ENCODE assay signal across 12 cellular contexts in the genomic region with DNA sequence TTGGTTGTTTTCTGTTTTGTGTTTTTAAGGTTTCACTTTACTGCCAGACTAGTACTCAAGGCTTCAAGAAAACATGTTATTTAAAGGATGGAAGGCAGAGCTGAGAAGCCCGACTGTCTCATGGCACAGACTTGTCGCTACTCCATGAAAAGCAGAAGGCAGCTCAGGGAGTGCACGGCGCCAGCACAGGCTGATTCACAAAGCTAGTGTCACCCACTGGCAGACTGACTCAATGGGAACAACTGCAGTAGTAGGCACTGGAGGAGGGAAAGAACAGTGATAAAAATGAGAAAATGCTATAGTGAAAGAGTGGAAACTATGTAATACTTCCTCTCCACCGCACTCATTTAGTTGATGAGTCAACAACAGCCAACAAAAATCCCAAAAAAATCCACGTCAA. TPM values are rescaled to one million over a fixed set of nuclear protein-coding genes. Genes with fewer than 3 reads are reported as not detected.
DNase-seq lines count a peak whose midpoint lies in the region; ATAC-seq and TF ChIP-seq lines count a peak whose summit lies in the region.
"Had no signal": no experiment of that assay in that cellular context is flagged by ENCODE, and none has a peak within 500 bp of the region (broad histone marks: within the 10 kb centered on the region; RNA-seq: fewer than 3 reads in every experiment).

No MANE protein-coding gene starts in this region.

- DNase-seq in AG10803 (ENCODE audit: low read depth) = peak; percentile 56
- peak; percentile 31 for DNase-seq in MV-4-11 (lab: John Stamatoyannopoulos, UW)
- DNase-seq in chondrocyte (ENCODE audit: low spot score) = no peak
- DNase-seq in medulla oblongata (ENCODE audit: extremely low spot score) = peak; percentile 45
- DNase-seq in activated CD4-positive, alpha-beta T cell treated with anti-CD3 and anti-CD28 coated beads for 48 hours = no peak
- no peak for DNase-seq in cerebellar cortex (ENCODE audit: low spot score)
- no peak for DNase-seq in Calu3
- DNase-seq: C1 segment of cervical spinal cord, immature natural killer cell, NCI-H226 had no signal

- H3K27ac Mint-ChIP-seq in chondrocyte (ENCODE audit: unreplicated experiment) (peak overlapping the region; percentile 71), Calu3 (ENCODE audit: unreplicated experiment) (no peak overlapping the region)

- H3K4me3 ChIP-seq in AG10803 (ENCODE audit: low read length) = no peak overlapping the region

- H3K36me3 Mint-ChIP-seq in chondrocyte (ENCODE audit: low read depth) (no peaks in the 10 kb centered on the region), Calu3 (ENCODE audit: insufficient read depth, unreplicated experiment) (no peaks in the 10 kb centered on the region)
- H3K36me3 Mint-ChIP-seq: immature natural killer cell had no signal

- CTCF ChIA-PET in Calu3 (lab: Charles Lee) = no interaction called here

- H3K9me3 Mint-ChIP-seq in chondrocyte (ENCODE audit: low read depth) (no peaks in the 10 kb centered on the region), Calu3 (ENCODE audit: low read depth, unreplicated experiment) (no peaks in the 10 kb centered on the region)
- H3K9me3 Mint-ChIP-seq: immature natural killer cell, nephron had no signal

- H3K4me1 Mint-ChIP-seq in chondrocyte (ENCODE audit: low read depth) = peaks cover 38% of the 10 kb centered on the region
- H3K4me1 Mint-ChIP-seq in Calu3 (ENCODE audit: low read depth, unreplicated experiment) = peaks cover 17% of the 10 kb centered on the region

- no TSS peak for BruUV-seq in Calu3 (replicated peaks; lab: Mats Ljungman, UMichigan)

- peak; percentile 14; the same call in 1 of the 2 replicates for TF ChIP-seq CTCF in AG10803 (conservative IDR thresholded peaks at IDR 0.05; ENCODE audit: low read length)
- TF ChIP-seq CTCF in chondrocyte (IDR thresholded peaks at IDR 0.05) = no peak
- TF ChIP-seq CTCF in Calu3 (IDR thresholded peaks at IDR 0.05; ENCODE audit: unreplicated experiment) = no peak

- intact Hi-C loops in Calu3 (cut with micrococcal nuclease; ENCODE audit: unreplicated experiment) = no loop called here

- H3K4me3 Mint-ChIP-seq in chondrocyte (ENCODE audit: unreplicated experiment) = no peak overlapping the region
- no peak overlapping the region for H3K4me3 Mint-ChIP-seq in Calu3 (ENCODE audit: low read depth, unreplicated experiment)
- H3K4me3 Mint-ChIP-seq: immature natural killer cell, nephron had no signal

- ATAC-seq in GM18520 (IDR thresholded peaks at IDR 0.05; ENCODE audit: unreplicated experiment) = no peak

- H3K27me3 Mint-ChIP-seq in chondrocyte (ENCODE audit: low read depth) (no peaks in the 10 kb centered on the region), Calu3 (ENCODE audit: unreplicated experiment) (no peaks in the 10 kb centered on the region)

RNA-seq across cellular contexts. Expression of a gene that starts 14.7 kb away (rescaled TPM):
- total RNA-seq in chondrocyte (3.5 to 5.0 TPM (median 4.0 TPM) in 3 replicates), Calu3 (2022) (0.95 and 1.5 TPM in 2 replicates)

RNA-seq across cellular contexts. Expression of a gene that starts 14.8 kb away (rescaled TPM):
- 24.5 to 29.0 TPM (median 24.8 TPM) in 3 replicates for total RNA-seq in chondrocyte
- 24.6 and 26.0 TPM in 2 replicates for total RNA-seq in Calu3 (2022)

Comparison
In these comparisons a context has a peak if more than half of its experiments do, and no peak if none do; other contexts are left out.
1. DNase-seq: peak in AG10803 (single experiment), MV-4-11 (single experiment) and medulla oblongata (single experiment); none in chondrocyte (single experiment), activated CD4-positive, alpha-beta T cell treated with anti-CD3 and anti-CD28 coated beads for 48 hours (single experiment), cerebellar cortex (single experiment) and Calu3 (single experiment).